In the genomic region with DNA sequence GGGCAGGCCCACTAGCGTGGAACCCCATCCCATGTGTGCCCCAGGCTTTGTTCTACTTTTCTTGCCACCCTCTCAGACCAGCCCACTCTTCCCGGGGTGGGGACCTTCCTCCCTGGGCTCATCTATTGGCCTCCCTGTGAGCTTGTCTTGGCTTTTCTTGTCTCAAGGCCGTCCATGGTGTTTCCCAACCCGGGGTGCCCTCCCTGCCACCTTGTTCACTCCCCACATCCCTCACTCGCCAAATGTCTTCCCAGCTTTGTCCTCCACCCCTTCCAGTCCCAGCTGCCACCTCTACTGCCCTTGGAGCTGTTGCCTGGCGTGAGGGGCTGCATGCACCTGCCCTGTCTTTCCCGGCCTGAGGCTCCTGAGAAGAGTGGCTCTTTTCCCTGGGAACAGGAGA, we compare ENCODE assay signal across 20 cellular contexts. TPM values are rescaled to one million over a fixed set of nuclear protein-coding genes. Genes with fewer than 3 reads are reported as not detected.
DNase-seq lines count a peak whose midpoint lies in the region; ATAC-seq, FAIRE-seq and TF ChIP-seq lines count a peak whose summit lies in the region.
"Had no signal": no experiment of that assay in that cellular context is flagged by ENCODE, and none has a peak within 500 bp of the region (broad histone marks: within the 10 kb centered on the region; RNA-seq: fewer than 3 reads in every experiment).

No MANE protein-coding gene starts in this region.

- no peak overlapping the region for H3K18ac ChIP-seq in mesendoderm (ENCODE audit: low read length)

- H3K27me3 ChIP-seq in CD4-positive, CD25-positive, alpha-beta regulatory T cell (ENCODE audit: control insufficient read depth, insufficient read depth, low read length), result no peaks in the 10 kb centered on the region
- H3K27me3 ChIP-seq in bronchial epithelial cell (ENCODE audit: control insufficient read depth, insufficient read depth, low read length), result no peaks in the 10 kb centered on the region
- H3K27me3 ChIP-seq in mesendoderm (ENCODE audit: insufficient read depth, low read length, poor library complexity), result no peaks in the 10 kb centered on the region

- no peak overlapping the region for H3K9ac ChIP-seq in mesendoderm (ENCODE audit: low read length)

- no peaks in the 10 kb centered on the region for H3K79me2 ChIP-seq in mesendoderm (ENCODE audit: control insufficient read depth, insufficient read depth, low read length)

- H2BK120ac ChIP-seq in mesendoderm (ENCODE audit: low read depth, low read length), result no peak overlapping the region

- peak; percentile 55 for FAIRE-seq in bronchial epithelial cell (lab: Jason Lieb, UNC)
- FAIRE-seq: A549 had no signal

- H3K27ac ChIP-seq in CD4-positive, CD25-positive, alpha-beta regulatory T cell (ENCODE audit: insufficient read depth, low read length, poor library complexity, severe bottlenecking), result no peak overlapping the region
- H3K27ac ChIP-seq in mesendoderm (ENCODE audit: low read depth, low read length), result no peak overlapping the region
- H3K27ac ChIP-seq: 22Rv1, A549, C4-2B, HL-60 had no signal

- ATAC-seq in CD4-positive, CD25-positive, alpha-beta regulatory T cell (ENCODE audit: low read depth in 2 of 2), result no peak
- no peak for ATAC-seq in stimulated activated naive B cell treated with anti-CD40 and anti-IgM and Interleukin-4, amounts not matched to agents 10 μg/mL and 1 μg/mL and 100 μg/mL, for 72 hours (replicated peaks)
- ATAC-seq in HG03565 (IDR thresholded peaks at IDR 0.05; ENCODE audit: unreplicated experiment) (no peak), HG03520 (IDR thresholded peaks at IDR 0.05; ENCODE audit: unreplicated experiment) (no peak)
- ATAC-seq: A549, GM23338, HCT116 had no signal

- H2AK5ac ChIP-seq in mesendoderm (ENCODE audit: low read length), result no peak overlapping the region

- no peaks in the 10 kb centered on the region for H3K9me3 Mint-ChIP-seq in CD4-positive, CD25-positive, alpha-beta regulatory T cell
- H3K9me3 Mint-ChIP-seq in nephron progenitor cell, result no peaks in the 10 kb centered on the region
- H3K9me3 Mint-ChIP-seq in stimulated activated naive B cell treated with anti-CD40 and anti-IgM and Interleukin-4, amounts not matched to agents 10 μg/mL and 1 μg/mL and 100 μg/mL, for 72 hours, result no peaks in the 10 kb centered on the region
- H3K9me3 Mint-ChIP-seq: CD4-positive, alpha-beta memory T cell; GM23338 had no signal

- H3K27me3 Mint-ChIP-seq in CD4-positive, CD25-positive, alpha-beta regulatory T cell, result no peaks in the 10 kb centered on the region
- H3K27me3 Mint-ChIP-seq in nephron progenitor cell (ENCODE audit: low read depth, poor library complexity), result no peaks in the 10 kb centered on the region
- H3K27me3 Mint-ChIP-seq in stimulated activated naive B cell treated with anti-CD40 and anti-IgM and Interleukin-4, amounts not matched to agents 10 μg/mL and 1 μg/mL and 100 μg/mL, for 72 hours, result peaks cover 0 to 4% of the 10 kb centered on the region in 2 donors

- H3K56ac ChIP-seq in mesendoderm (ENCODE audit: low read length), result no peak overlapping the region

- H3K27ac Mint-ChIP-seq in CD4-positive, CD25-positive, alpha-beta regulatory T cell, result peak overlapping the region in 2 of 3 donors; percentile 33 to 86
- H3K27ac Mint-ChIP-seq in nephron progenitor cell, result peak overlapping the region; percentile 91
- peak overlapping the region; percentile 32 for H3K27ac Mint-ChIP-seq in stimulated activated naive B cell treated with anti-CD40 and anti-IgM and Interleukin-4, amounts not matched to agents 10 μg/mL and 1 μg/mL and 100 μg/mL, for 72 hours
- H3K27ac Mint-ChIP-seq: GM23338 had no signal

- H3K4me3 Mint-ChIP-seq in CD4-positive, CD25-positive, alpha-beta regulatory T cell, result peak overlapping the region in 1 of 4 donors; percentile 58
- H3K4me3 Mint-ChIP-seq in nephron progenitor cell, result no peak overlapping the region
- no peak overlapping the region for H3K4me3 Mint-ChIP-seq in stimulated activated naive B cell treated with anti-CD40 and anti-IgM and Interleukin-4, amounts not matched to agents 10 μg/mL and 1 μg/mL and 100 μg/mL, for 72 hours
- H3K4me3 Mint-ChIP-seq: CD4-positive, alpha-beta memory T cell; GM23338 had no signal

- no CpG with 5 or more reads among the region's 7 CpGs for WGBS in mesendoderm (ENCODE audit: extremely low coverage, insufficient coverage, low lambda C conversion rate)

- H3K36me3 Mint-ChIP-seq in CD4-positive, CD25-positive, alpha-beta regulatory T cell, result peaks cover 28% of the 10 kb centered on the region
- H3K36me3 Mint-ChIP-seq in nephron progenitor cell (ENCODE audit: low read depth), result peaks cover 72% of the 10 kb centered on the region
- H3K36me3 Mint-ChIP-seq in stimulated activated naive B cell treated with anti-CD40 and anti-IgM and Interleukin-4, amounts not matched to agents 10 μg/mL and 1 μg/mL and 100 μg/mL, for 72 hours, result peaks cover 0 to 2% of the 10 kb centered on the region in 2 donors

- no peak for DNase-seq in CD4-positive, CD25-positive, alpha-beta regulatory T cell
- no peak for DNase-seq in bronchial epithelial cell (ENCODE audit: low read depth)
- no peak for DNase-seq in nephron progenitor cell
- DNase-seq in stimulated activated naive B cell treated with anti-CD40 and anti-IgM and Interleukin-4, amounts not matched to agents 10 μg/mL and 1 μg/mL and 100 μg/mL, for 72 hours, result no peak
- no peak for DNase-seq in mesendoderm
- DNase-seq: AML-193; CD4-positive, alpha-beta memory T cell; DMS153; DMS79 treated with DMSO at 0.1 percent for 48 hours; GF-D8; H7 had no signal

- no peak overlapping the region for H2BK5ac ChIP-seq in mesendoderm (ENCODE audit: low read length)

- no peaks in the 10 kb centered on the region for H3K79me1 ChIP-seq in mesendoderm (ENCODE audit: low read length)

- H2BK15ac ChIP-seq in mesendoderm (replicated peaks; ENCODE audit: low read depth), result no peak overlapping the region

- H3K36me3 ChIP-seq in CD4-positive, CD25-positive, alpha-beta regulatory T cell (ENCODE audit: control insufficient read depth, insufficient read depth, low read length), result peaks cover 46% of the 10 kb centered on the region
- H3K36me3 ChIP-seq in bronchial epithelial cell (ENCODE audit: control insufficient read depth, insufficient read depth, low read length) (peaks cover 23% of the 10 kb centered on the region), mesendoderm (ENCODE audit: control insufficient read depth, insufficient read depth, low read length) (peaks cover 10% of the 10 kb centered on the region)

- H4K5ac ChIP-seq in mesendoderm (ENCODE audit: low read length), result no peak overlapping the region

- H3K4me1 Mint-ChIP-seq in CD4-positive, CD25-positive, alpha-beta regulatory T cell, result no peaks in the 10 kb centered on the region
- H3K4me1 Mint-ChIP-seq in nephron progenitor cell, result peaks cover 43% of the 10 kb centered on the region
- H3K4me1 Mint-ChIP-seq in stimulated activated naive B cell treated with anti-CD40 and anti-IgM and Interleukin-4, amounts not matched to agents 10 μg/mL and 1 μg/mL and 100 μg/mL, for 72 hours, result no peaks in the 10 kb centered on the region

- no peak overlapping the region for H3K23ac ChIP-seq in mesendoderm (ENCODE audit: low read length)

- H4K8ac ChIP-seq in mesendoderm (ENCODE audit: low read depth, low read length), result no peak overlapping the region

- H3K4me1 ChIP-seq in CD4-positive, CD25-positive, alpha-beta regulatory T cell (ENCODE audit: control insufficient read depth, insufficient read depth, low read length, poor library complexity, severe bottlenecking), result no peaks in the 10 kb centered on the region
- H3K4me1 ChIP-seq in mesendoderm (ENCODE audit: control insufficient read depth, low read depth, low read length), result no peaks in the 10 kb centered on the region
- H3K4me1 ChIP-seq: A549 had no signal

- no peak for TF ChIP-seq CTCF in bronchial epithelial cell (IDR thresholded peaks at IDR 0.05; ENCODE audit: insufficient read depth, low read length, severe bottlenecking)
- TF ChIP-seq CTCF in nephron progenitor cell (IDR thresholded peaks at IDR 0.05), result no peak

- no peak overlapping the region for H3K4me2 ChIP-seq in mesendoderm (ENCODE audit: low read length)
- H3K4me2 ChIP-seq: A549, GM23338 had no signal

- H3K9me3 ChIP-seq in CD4-positive, CD25-positive, alpha-beta regulatory T cell (ENCODE audit: control insufficient read depth in 2 of 2, low read length in 2 of 2), result no peaks in the 10 kb centered on the region
- H3K9me3 ChIP-seq: A549 had no signal

- H3K4ac ChIP-seq in mesendoderm (ENCODE audit: low read depth, low read length), result no peak overlapping the region

- no peak overlapping the region for H3K4me3 ChIP-seq in CD4-positive, CD25-positive, alpha-beta regulatory T cell (ENCODE audit: low read depth, low read length)
- H3K4me3 ChIP-seq in bronchial epithelial cell (ENCODE audit: low read depth, low read length), result no peak overlapping the region
- H3K4me3 ChIP-seq in mesendoderm (ENCODE audit: low read length), result no peak overlapping the region
- H3K4me3 ChIP-seq: A549, GM23338 had no signal

RNA-seq across cellular contexts. Expression of a gene that starts 18.4 kb away (rescaled TPM):
- total RNA-seq in CD4-positive, CD25-positive, alpha-beta regulatory T cell, result not detected
- not detected for polyA plus RNA-seq in CD4-positive, CD25-positive, alpha-beta regulatory T cell
- total RNA-seq in bronchial epithelial cell, result not detected in 2 replicates
- not detected for polyA plus RNA-seq in mesendoderm (2013, experiment 1 of 2)
- polyA plus RNA-seq in mesendoderm (2013, experiment 2 of 2), result 0.14 TPM
- total RNA-seq: CD4-positive, alpha-beta memory T cell; GM23338; H7; HT1080 had no signal
- polyA plus RNA-seq: CD4-positive, alpha-beta memory T cell had no signal

RNA-seq across cellular contexts. Expression of a gene that starts 45.3 kb away (rescaled TPM):
- total RNA-seq in CD4-positive, CD25-positive, alpha-beta regulatory T cell, result 1.3 TPM
- not detected for polyA plus RNA-seq in CD4-positive, CD25-positive, alpha-beta regulatory T cell
- total RNA-seq in bronchial epithelial cell, result 1.8 TPM in 2 replicates
- polyA plus RNA-seq in mesendoderm (2013, experiment 1 of 2), result 0.46 TPM
- polyA plus RNA-seq in mesendoderm (2013, experiment 2 of 2), result 0.39 TPM
- polyA plus RNA-seq: CD4-positive, alpha-beta memory T cell had no signal

Comparison
In these comparisons a context has a peak if more than half of its experiments do, and no peak if none do; other contexts are left out.
1. H3K27ac Mint-ChIP-seq: peak in every context shown above with its lines; median percentile 91 in nephron progenitor cell; 60 in CD4-positive, CD25-positive, alpha-beta regulatory T cell; 32 in stimulated activated naive B cell treated with anti-CD40 and anti-IgM and Interleukin-4, amounts not matched to agents 10 μg/mL and 1 μg/mL and 100 μg/mL, for 72 hours.